8 cellular contexts compared by ENCODE assay signal in genomic region chr21:38768385-38769071, GRCh38. TPM values are rescaled to one million over a fixed set of nuclear protein-coding genes. Genes with fewer than 3 reads are reported as not detected.
A peak's percentile ranks its signal among the peaks of the same experiment; 100 is the strongest.
DNase-seq lines count a peak whose midpoint lies in the region; ATAC-seq and TF ChIP-seq lines count a peak whose summit lies in the region.

No MANE protein-coding gene starts in this region.

- no peaks in the 10 kb centered on the region for H3K9me3 Mint-ChIP-seq in CD4-positive, alpha-beta memory T cell

- H3K27ac ChIP-seq in CD4-positive, alpha-beta memory T cell (ENCODE audit: low read depth, low read length): peak overlapping the region; percentile 72
- H3K27ac ChIP-seq in brain microvascular endothelial cell: peak overlapping the region; percentile 81

- DNase-seq in CD4-positive, alpha-beta memory T cell: peak; percentile 31 to 48 (median 46)
- peak; percentile 92 for DNase-seq in brain microvascular endothelial cell
- DNase-seq in stimulated activated CD4-positive, alpha-beta T cell treated with anti-CD3 and anti-CD28 coated beads, Interleukin-12 subunit alpha, Interleukin-12 subunit beta, amount 100 ng/mL, for 24 hours (ENCODE audit: low read depth in 2 of 2): peak; percentile 45 to 58
- no peak for DNase-seq in globus pallidus (ENCODE audit: low spot score)
- DNase-seq in nucleus accumbens (lab: John Stamatoyannopoulos, UW): no peak

- CTCF ChIA-PET in CD4-positive, alpha-beta memory T cell (lab: Charles Lee; ENCODE audit: partially characterized antibody): interaction anchor here (0.8 to 2.0 kb wide), 10 partner anchors 9 to 412 kb away, joined by 3 to 9 read pairs (median 4); no protein-coding TSS in a partner anchor

- H3K27ac Mint-ChIP-seq in CD4-positive, alpha-beta memory T cell: peak overlapping the region; percentile 86 to 96 (median 91)

- peak; percentile 61 for ATAC-seq in SK-N-SH treated with all-trans-retinoic acid at 6 μM for 48 hours
- ATAC-seq in HG03196 (IDR thresholded peaks at IDR 0.05; ENCODE audit: unreplicated experiment): no peak
- ATAC-seq in GM21447 (IDR thresholded peaks at IDR 0.05; ENCODE audit: unreplicated experiment): no peak

- H3K9me3 ChIP-seq in CD4-positive, alpha-beta memory T cell (ENCODE audit: control insufficient read depth in 1 of 2, low read length in 2 of 2): peaks cover 0 to 3% of the 10 kb centered on the region in 2 donors

- H3K4me3 Mint-ChIP-seq in CD4-positive, alpha-beta memory T cell: peak overlapping the region; percentile 85 to 96 (median 92)

- TF ChIP-seq CTCF in brain microvascular endothelial cell (IDR thresholded peaks at IDR 0.05; ENCODE audit: low read depth, low read length, missing control alignments): peak; percentile 21

- intact Hi-C loops in CD4-positive, alpha-beta memory T cell (cut with micrococcal nuclease): loop anchor here (5.0 to 10.0 kb wide), 3 partner anchors 416 to 1696 kb away; partner anchors contain the start of genes LCA5L, PIGP, PSMG1 and TTC3

- peaks cover 0 to 8% of the 10 kb centered on the region in 2 donors for H3K36me3 Mint-ChIP-seq in CD4-positive, alpha-beta memory T cell

- peaks cover 27% of the 10 kb centered on the region for H3K4me1 ChIP-seq in CD4-positive, alpha-beta memory T cell (ENCODE audit: insufficient read depth, low read length)

- in situ Hi-C loops in brain microvascular endothelial cell (cut with HindIII; ENCODE audit: low pct_ligation_motif_present, low sequenced_read_pairs): no loop called here

- peaks cover 0 to 6% of the 10 kb centered on the region in 2 donors for H3K27me3 Mint-ChIP-seq in CD4-positive, alpha-beta memory T cell

- H3K36me3 ChIP-seq in CD4-positive, alpha-beta memory T cell (ENCODE audit: insufficient read depth, low read length): no peaks in the 10 kb centered on the region
- H3K36me3 ChIP-seq in brain microvascular endothelial cell (replicated peaks): no peaks in the 10 kb centered on the region

- peaks cover 22 to 35% (median 31%) of the 10 kb centered on the region in 4 donors for H3K4me1 Mint-ChIP-seq in CD4-positive, alpha-beta memory T cell

- POLR2A ChIA-PET in CD4-positive, alpha-beta memory T cell (lab: Charles Lee; ENCODE audit: partially characterized antibody): interaction anchor here (0.7 to 2.4 kb wide), 11 partner anchors 9 to 610 kb away, joined by 3 to 18 read pairs (median 5); partner anchors contain the start of genes ETS2 and PSMG1

- H3K4me3 ChIP-seq in CD4-positive, alpha-beta memory T cell (ENCODE audit: low read length in 2 of 2): peak overlapping the region; percentile 7 to 60
- no peak overlapping the region for H3K4me3 ChIP-seq in brain microvascular endothelial cell (ENCODE audit: low read depth, low read length)

- H3K27me3 ChIP-seq in CD4-positive, alpha-beta memory T cell (ENCODE audit: insufficient read depth, low read length): no peaks in the 10 kb centered on the region
- no peaks in the 10 kb centered on the region for H3K27me3 ChIP-seq in brain microvascular endothelial cell (replicated peaks)

TF ChIP-seq in SK-N-SH treated with all-trans-retinoic acid at 6 μM for 48 hours, 23 proteins besides CTCF, POLR2A, EP300 and RAD21:
- TF ChIP-seq PATZ1 (CRISPR knock-in tag; IDR thresholded peaks at IDR 0.05; ENCODE audit: borderline replicate concordance) (peak; percentile 21; the same call in 1 of the 2 replicates), ZNF70 (CRISPR knock-in tag; IDR thresholded peaks at IDR 0.05) (no peak)
TF ChIP-seq in SK-N-SH treated with all-trans-retinoic acid at 6 μM for 48 hours: peak in this region for 1.

RNA-seq across cellular contexts. Expression of gene ETS2, which starts 37.2 kb away (rescaled TPM):
- 10 to 100 TPM; 14.6 to 15.2 TPM for total RNA-seq in CD4-positive, alpha-beta memory T cell
- polyA plus RNA-seq in CD4-positive, alpha-beta memory T cell: 1 to 10 TPM; 3.0 to 8.6 TPM

Comparison
In these comparisons a context has a peak if more than half of its experiments do, and no peak if none do; other contexts are left out.
1. DNase-seq: peak in CD4-positive, alpha-beta memory T cell (5 of 5), brain microvascular endothelial cell (single experiment) and stimulated activated CD4-positive, alpha-beta T cell treated with anti-CD3 and anti-CD28 coated beads, Interleukin-12 subunit alpha, Interleukin-12 subunit beta, amount 100 ng/mL, for 24 hours (2 of 2); none in globus pallidus (single experiment) and nucleus accumbens (0 of 56).